ENCODE assay signal across 1 cellular context in the genomic region with DNA sequence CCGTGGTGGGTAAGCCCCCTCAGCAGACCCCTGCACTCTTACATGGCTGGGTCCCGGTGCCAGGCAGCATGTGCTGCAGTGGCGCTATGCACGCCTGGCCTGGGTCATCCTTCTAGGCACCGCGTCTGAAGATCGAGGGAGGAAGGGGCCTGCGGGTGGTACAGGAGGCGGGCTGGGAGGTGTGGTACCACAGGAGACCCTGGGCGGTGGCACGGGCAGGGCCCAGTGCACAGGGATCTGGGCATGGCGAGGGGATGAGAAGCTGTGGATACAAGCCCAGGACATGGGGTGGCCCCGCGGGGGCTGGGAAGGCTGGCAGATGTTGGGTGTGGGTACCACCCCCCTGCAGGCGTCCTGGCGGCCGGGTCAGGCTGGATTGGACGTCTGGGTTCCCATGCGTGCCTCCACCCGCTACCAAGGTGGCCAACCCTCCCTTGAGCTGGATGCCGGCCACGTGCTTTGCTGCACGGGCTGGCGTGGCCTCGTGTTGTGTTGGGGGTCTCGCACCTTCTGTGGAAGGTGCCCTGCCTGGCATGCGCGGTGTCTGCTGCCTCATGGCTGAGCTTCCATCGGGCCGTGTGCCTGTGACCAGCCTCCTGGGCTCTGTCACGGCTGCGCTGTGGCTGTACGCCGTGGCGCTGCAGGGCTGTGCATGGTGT.
TF ChIP-seq lines count a peak whose summit lies in the region.

No MANE protein-coding gene starts in this region.

TF ChIP-seq in GM12878, 131 proteins besides CTCF, POLR2A, EP300 and RAD21:
- TF ChIP-seq TAF1 (IDR thresholded peaks at IDR 0.05; ENCODE audit: borderline replicate concordance, low read depth, low read length), result no peak
- TF ChIP-seq NFXL1 (IDR thresholded peaks at IDR 0.05; ENCODE audit: borderline replicate concordance), result no peak
- TF ChIP-seq SMARCA5 (IDR thresholded peaks at IDR 0.05), result no peak
- TF ChIP-seq, protein P1, sequence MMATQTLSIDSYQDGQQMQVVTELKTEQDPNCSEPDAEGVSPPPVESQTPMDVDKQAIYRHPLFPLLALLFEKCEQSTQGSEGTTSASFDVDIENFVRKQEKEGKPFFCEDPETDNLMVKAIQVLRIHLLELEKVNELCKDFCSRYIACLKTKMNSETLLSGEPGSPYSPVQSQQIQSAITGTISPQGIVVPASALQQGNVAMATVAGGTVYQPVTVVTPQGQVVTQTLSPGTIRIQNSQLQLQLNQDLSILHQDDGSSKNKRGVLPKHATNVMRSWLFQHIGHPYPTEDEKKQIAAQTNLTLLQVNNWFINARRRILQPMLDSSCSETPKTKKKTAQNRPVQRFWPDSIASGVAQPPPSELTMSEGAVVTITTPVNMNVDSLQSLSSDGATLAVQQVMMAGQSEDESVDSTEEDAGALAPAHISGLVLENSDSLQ (IDR thresholded peaks at IDR 0.05), result no peak
- no peak for TF ChIP-seq SPI1 (IDR thresholded peaks at IDR 0.05; ENCODE audit: borderline replicate concordance, insufficient read depth, low read depth, low read length)
- TF ChIP-seq ESRRA (IDR thresholded peaks at IDR 0.05; ENCODE audit: low read length), result no peak
- TF ChIP-seq, protein P2, sequence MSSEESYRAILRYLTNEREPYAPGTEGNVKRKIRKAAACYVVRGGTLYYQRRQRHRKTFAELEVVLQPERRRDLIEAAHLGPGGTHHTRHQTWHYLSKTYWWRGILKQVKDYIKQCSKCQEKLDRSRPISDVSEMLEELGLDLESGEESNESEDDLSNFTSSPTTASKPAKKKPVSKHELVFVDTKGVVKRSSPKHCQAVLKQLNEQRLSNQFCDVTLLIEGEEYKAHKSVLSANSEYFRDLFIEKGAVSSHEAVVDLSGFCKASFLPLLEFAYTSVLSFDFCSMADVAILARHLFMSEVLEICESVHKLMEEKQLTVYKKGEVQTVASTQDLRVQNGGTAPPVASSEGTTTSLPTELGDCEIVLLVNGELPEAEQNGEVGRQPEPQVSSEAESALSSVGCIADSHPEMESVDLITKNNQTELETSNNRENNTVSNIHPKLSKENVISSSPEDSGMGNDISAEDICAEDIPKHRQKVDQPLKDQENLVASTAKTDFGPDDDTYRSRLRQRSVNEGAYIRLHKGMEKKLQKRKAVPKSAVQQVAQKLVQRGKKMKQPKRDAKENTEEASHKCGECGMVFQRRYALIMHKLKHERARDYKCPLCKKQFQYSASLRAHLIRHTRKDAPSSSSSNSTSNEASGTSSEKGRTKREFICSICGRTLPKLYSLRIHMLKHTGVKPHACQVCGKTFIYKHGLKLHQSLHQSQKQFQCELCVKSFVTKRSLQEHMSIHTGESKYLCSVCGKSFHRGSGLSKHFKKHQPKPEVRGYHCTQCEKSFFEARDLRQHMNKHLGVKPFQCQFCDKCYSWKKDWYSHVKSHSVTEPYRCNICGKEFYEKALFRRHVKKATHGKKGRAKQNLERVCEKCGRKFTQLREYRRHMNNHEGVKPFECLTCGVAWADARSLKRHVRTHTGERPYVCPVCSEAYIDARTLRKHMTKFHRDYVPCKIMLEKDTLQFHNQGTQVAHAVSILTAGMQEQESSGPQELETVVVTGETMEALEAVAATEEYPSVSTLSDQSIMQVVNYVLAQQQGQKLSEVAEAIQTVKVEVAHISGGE (CRISPR knock-in tag; IDR thresholded peaks at IDR 0.05), result no peak
- no peak for TF ChIP-seq IRF4 (IDR thresholded peaks at IDR 0.05; ENCODE audit: low read depth, low read length)
